In the genomic region with DNA sequence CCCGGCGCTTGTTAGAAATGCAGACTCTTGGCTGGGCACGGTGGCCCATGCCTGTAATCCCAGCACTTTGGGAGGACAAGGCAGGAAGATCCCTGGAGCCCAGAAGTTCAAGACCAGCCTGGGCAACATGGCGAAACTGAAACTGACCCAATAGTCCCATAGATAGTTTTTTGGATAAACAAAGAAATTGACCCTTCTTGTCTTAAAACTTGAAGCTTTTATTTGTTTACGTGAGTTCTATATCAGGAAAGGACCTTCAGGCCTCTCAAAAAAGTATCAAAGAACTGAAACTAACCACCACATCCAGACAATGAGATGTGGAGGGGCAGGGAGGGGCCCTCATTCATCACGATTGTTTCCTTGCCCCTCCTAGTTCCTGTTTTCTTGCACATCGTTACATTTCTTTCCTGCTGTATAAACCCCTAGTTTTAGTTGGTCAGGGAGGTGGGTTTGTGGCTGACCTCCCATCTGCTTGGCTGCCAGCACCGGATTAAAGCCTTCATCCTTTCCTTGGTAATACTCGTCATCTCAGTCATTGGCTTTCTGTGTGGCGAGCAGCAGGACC, we compare ENCODE assay signal across 10 cellular contexts. TPM values are rescaled to one million over a fixed set of nuclear protein-coding genes. Genes with fewer than 3 reads are reported as not detected.
DNase-seq lines count a peak whose midpoint lies in the region; ATAC-seq and FAIRE-seq lines count a peak whose summit lies in the region.
"Had no signal": no experiment of that assay in that cellular context is flagged by ENCODE, and none has a peak within 500 bp of the region (broad histone marks: within the 10 kb centered on the region; RNA-seq: fewer than 3 reads in every experiment).

No MANE protein-coding gene starts in this region.

- peak overlapping the region; percentile 88 for H3K27ac Mint-ChIP-seq in memory B cell

- H3K9me3 Mint-ChIP-seq in memory B cell, result peaks cover 2% of the 10 kb centered on the region

- peaks cover 2% of the 10 kb centered on the region for H3K36me3 Mint-ChIP-seq in memory B cell

- peak overlapping the region; percentile 75 for H3K4me3 Mint-ChIP-seq in memory B cell

- H3K27me3 Mint-ChIP-seq in memory B cell, result no peaks in the 10 kb centered on the region

- H3K4me1 Mint-ChIP-seq in memory B cell, result peaks cover 43% of the 10 kb centered on the region

- ATAC-seq in GM18517 (IDR thresholded peaks at IDR 0.05; ENCODE audit: unreplicated experiment), result peak; percentile 50
- peak; percentile 36 for ATAC-seq in HG02798 (IDR thresholded peaks at IDR 0.05; ENCODE audit: poor library complexity, unreplicated experiment)
- peak; percentile 73 for ATAC-seq in memory B cell (ENCODE audit: low read depth)

- FAIRE-seq in frontal cortex (lab: Jason Lieb, UNC), result no peak
- FAIRE-seq: H54 had no signal

- DNase-seq in RPMI7951 (ENCODE audit: low read depth), result peak; percentile 64
- peak; percentile 52 to 68 for DNase-seq in memory B cell (ENCODE audit: low spot score in 2 of 2)
- DNase-seq in NCI-H345 treated with DMSO at 0.1 percent for 48 hours (lab: John Stamatoyannopoulos, UW; ENCODE audit: unreplicated experiment), result no peak
- no peak for DNase-seq in frontal cortex (ENCODE audit: low spot score in 2 of 2)
- DNase-seq in Kasumi-1 (lab: John Stamatoyannopoulos, UW), result no peak
- no peak for DNase-seq in stimulated activated CD4-positive, alpha-beta T cell treated with anti-CD3 and anti-CD28 coated beads, Interleukin-1b, Interleukin-23, amount 100 ng/mL, for 48 hours

RNA-seq across cellular contexts. Expression of a gene that starts 29.9 kb away (rescaled TPM):
- total RNA-seq in RPMI7951 (2014; rRNA removed; shearing (Covaris generic)), result not detected in 2 replicates
- not detected for total RNA-seq in frontal cortex
- total RNA-seq: glomerular endothelial cell had no signal

RNA-seq across cellular contexts. Expression of a gene that starts 34.2 kb away (rescaled TPM):
- 33.2 and 33.4 TPM in 2 replicates for total RNA-seq in RPMI7951 (2014; rRNA removed; shearing (Covaris generic))
- 4.5 TPM for total RNA-seq in frontal cortex

RNA-seq across cellular contexts. Expression of a gene that starts 34.8 kb away (rescaled TPM):
- not detected in 2 replicates for total RNA-seq in RPMI7951 (2014; rRNA removed; shearing (Covaris generic))
- not detected for total RNA-seq in frontal cortex
- total RNA-seq: glomerular endothelial cell had no signal

RNA-seq across cellular contexts. Expression of a gene that starts 37.6 kb away (rescaled TPM):
- total RNA-seq in RPMI7951 (2014; rRNA removed; shearing (Covaris generic)), result not detected in 2 replicates
- not detected for total RNA-seq in frontal cortex
- total RNA-seq: glomerular endothelial cell had no signal

RNA-seq across cellular contexts. Expression of a gene that starts 42.0 kb away (rescaled TPM):
- not detected in 2 replicates for total RNA-seq in RPMI7951 (2014; rRNA removed; shearing (Covaris generic))
- not detected for total RNA-seq in frontal cortex
- total RNA-seq: glomerular endothelial cell had no signal

Comparison
In these comparisons a context has a peak if more than half of its experiments do, and no peak if none do; other contexts are left out.
1. DNase-seq: peak in RPMI7951 (single experiment) and memory B cell (2 of 2); none in NCI-H345 treated with DMSO at 0.1 percent for 48 hours (single experiment), frontal cortex (0 of 2), Kasumi-1 (0 of 2) and stimulated activated CD4-positive, alpha-beta T cell treated with anti-CD3 and anti-CD28 coated beads, Interleukin-1b, Interleukin-23, amount 100 ng/mL, for 48 hours (single experiment).
2. Peak in every context shown above with its lines, with median percentiles within 50 percentile points of each other: ATAC-seq.